ENCODE assay signal across 21 cellular contexts in the genomic region with DNA sequence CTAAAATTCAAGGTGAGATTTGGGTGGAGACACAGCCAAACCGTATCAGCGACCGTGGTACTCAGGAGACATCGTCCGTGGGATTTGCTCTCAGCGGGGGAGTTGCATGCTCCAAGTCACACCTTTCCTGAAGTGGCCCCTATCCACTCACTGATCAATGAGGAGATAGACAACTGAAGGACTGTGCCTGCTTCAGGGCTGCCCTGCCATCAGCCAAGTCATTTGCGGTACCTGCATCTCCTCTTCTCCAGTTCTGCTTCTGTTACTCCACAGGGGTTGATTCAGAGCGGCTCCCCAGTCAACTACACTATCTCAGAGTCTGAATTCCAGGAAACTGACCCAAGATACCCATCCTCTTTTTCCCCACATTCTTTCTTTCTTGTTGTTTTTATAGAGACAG.
"Had no signal": no experiment of that assay in that cellular context is flagged by ENCODE, and none has a peak within 500 bp of the region (broad histone marks: within the 10 kb centered on the region; RNA-seq: fewer than 3 reads in every experiment).

No MANE protein-coding gene starts in this region.

- DNase-seq: activated B cell treated with CpG ODN at 0.5 μM for 24 hours; activated effector memory CD4-positive, alpha-beta T cell treated with Interleukin-2 at 50 U/mL for 16 hours; activated T-cell treated with anti-CD3 and anti-CD28 coated beads for 4 hours; effector CD8-positive, alpha-beta T cell; hippocampal formation; left ventricle myocardium superior; midbrain; occipital lobe; spleen had no signal

- H3K27ac Mint-ChIP-seq: activated B cell treated with CpG ODN at 0.5 μM for 24 hours; activated naive CD4-positive, alpha-beta T cell treated with anti-CD3 and anti-CD28 coated beads for 36 hours; activated naive CD8-positive, alpha-beta T cell treated with anti-CD3 and anti-CD28 coated beads, Interleukin-2, amount 50 U/mL, for 24 hours; neural progenitor cell; T-helper 2 cell treated with Interferon-gamma antibody and Interleukin-4, amounts not matched to agents 5 μg/mL and 100 μg/mL, for 36 hours had no signal

- H2AFZ ChIP-seq: neural progenitor cell had no signal

- H3K4me1 Mint-ChIP-seq: central memory CD8-positive, alpha-beta T cell had no signal

- H3K9me3 Mint-ChIP-seq: activated B cell treated with CpG ODN at 0.5 μM for 24 hours; activated naive CD4-positive, alpha-beta T cell treated with anti-CD3 and anti-CD28 coated beads for 36 hours; activated naive CD8-positive, alpha-beta T cell treated with anti-CD3 and anti-CD28 coated beads, Interleukin-2, amount 50 U/mL, for 24 hours; central memory CD8-positive, alpha-beta T cell; T-helper 2 cell treated with Interferon-gamma antibody and Interleukin-4, amounts not matched to agents 5 μg/mL and 100 μg/mL, for 36 hours had no signal

- ATAC-seq: left ventricle myocardium superior had no signal

- H3K9ac ChIP-seq: neural progenitor cell had no signal

- H3K36me3 ChIP-seq: neural progenitor cell, spleen, transverse colon had no signal

- H3K4me2 ChIP-seq: neural progenitor cell had no signal

- H3K27ac ChIP-seq: neural progenitor cell, spleen had no signal

- H3K9me3 ChIP-seq: spleen, testis, transverse colon had no signal

- H3K4me3 ChIP-seq: neural progenitor cell, spleen, testis, transverse colon had no signal

- H3K36me3 Mint-ChIP-seq: naive thymus-derived CD8-positive, alpha-beta T cell; neural progenitor cell had no signal

- H3K4me3 Mint-ChIP-seq: activated B cell treated with CpG ODN at 0.5 μM for 24 hours; activated naive CD4-positive, alpha-beta T cell treated with anti-CD3 and anti-CD28 coated beads for 36 hours; activated naive CD8-positive, alpha-beta T cell treated with anti-CD3 and anti-CD28 coated beads, Interleukin-2, amount 50 U/mL, for 24 hours; central memory CD8-positive, alpha-beta T cell; naive thymus-derived CD8-positive, alpha-beta T cell; neural progenitor cell; T-helper 2 cell treated with Interferon-gamma antibody and Interleukin-4, amounts not matched to agents 5 μg/mL and 100 μg/mL, for 36 hours had no signal

- H3K27me3 ChIP-seq: neural progenitor cell, spleen, testis, transverse colon had no signal

- FAIRE-seq: bronchial epithelial cell, colon, endometrium, urothelium cell line had no signal
